Comparison of ENCODE assay signal across 1 cellular context in the genomic region with DNA sequence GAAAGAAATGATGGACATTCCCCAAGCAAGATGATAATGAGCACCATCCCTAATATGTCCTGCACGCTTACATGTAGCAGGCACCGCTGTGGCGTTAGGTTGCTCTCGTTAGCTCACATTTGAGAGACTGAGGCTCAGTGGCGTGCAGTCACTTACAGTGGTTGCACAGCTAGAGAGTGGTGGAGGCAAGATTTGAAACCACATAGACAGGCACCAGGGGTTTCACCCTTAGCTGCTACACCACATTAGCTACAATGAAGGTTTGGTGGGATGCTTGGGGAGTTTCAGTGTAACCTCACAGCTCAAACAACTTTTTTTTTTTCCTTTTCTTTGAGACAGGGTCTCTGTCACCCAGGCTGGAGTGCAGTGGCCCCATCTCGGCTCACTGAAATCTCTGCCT.
A peak's percentile ranks its signal among the peaks of the same experiment; 100 is the strongest.
TF ChIP-seq lines count a peak whose summit lies in the region.

No MANE protein-coding gene starts in this region.

TF ChIP-seq in GM12878, 131 proteins besides CTCF, POLR2A, EP300 and RAD21:
- no peak for TF ChIP-seq PAX5 (IDR thresholded peaks at IDR 0.05; ENCODE audit: borderline replicate concordance, low read depth, low read length)
- TF ChIP-seq, protein P1, sequence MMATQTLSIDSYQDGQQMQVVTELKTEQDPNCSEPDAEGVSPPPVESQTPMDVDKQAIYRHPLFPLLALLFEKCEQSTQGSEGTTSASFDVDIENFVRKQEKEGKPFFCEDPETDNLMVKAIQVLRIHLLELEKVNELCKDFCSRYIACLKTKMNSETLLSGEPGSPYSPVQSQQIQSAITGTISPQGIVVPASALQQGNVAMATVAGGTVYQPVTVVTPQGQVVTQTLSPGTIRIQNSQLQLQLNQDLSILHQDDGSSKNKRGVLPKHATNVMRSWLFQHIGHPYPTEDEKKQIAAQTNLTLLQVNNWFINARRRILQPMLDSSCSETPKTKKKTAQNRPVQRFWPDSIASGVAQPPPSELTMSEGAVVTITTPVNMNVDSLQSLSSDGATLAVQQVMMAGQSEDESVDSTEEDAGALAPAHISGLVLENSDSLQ (IDR thresholded peaks at IDR 0.05), result no peak
- TF ChIP-seq RUNX3 (IDR thresholded peaks at IDR 0.05; ENCODE audit: low read length), result peak; percentile 38; the same call in 1 of the 2 replicates
- TF ChIP-seq ESRRA (IDR thresholded peaks at IDR 0.05; ENCODE audit: low read length), result no peak
- no peak for TF ChIP-seq SUZ12 (IDR thresholded peaks at IDR 0.05; ENCODE audit: unreplicated experiment)
- no peak for TF ChIP-seq POLR2AphosphoS2 (IDR thresholded peaks at IDR 0.05; ENCODE audit: low read depth, low read length)
